26 cellular contexts compared by ENCODE assay signal in genomic region chr1:22489278-22489677, GRCh38.
"Had no signal": no experiment of that assay in that cellular context is flagged by ENCODE, and none has a peak within 500 bp of the region (broad histone marks: within the 10 kb centered on the region; RNA-seq: fewer than 3 reads in every experiment).

No MANE protein-coding gene starts in this region.

- H3K4me3 Mint-ChIP-seq: activated CD4-positive, alpha-beta T cell treated with anti-CD3 and anti-CD28 coated beads for 36 hours; activated CD4-positive, alpha-beta T cell treated with anti-CD3 and anti-CD28 coated beads, Interleukin-2, amount 10 ng/mL, durations not matched to agents 7 days and 5 days; activated CD8-positive, alpha-beta T cell treated with anti-CD3 and anti-CD28 coated beads, Interleukin-2, amount 10 ng/mL, durations not matched to agents 7 days and 5 days; activated naive CD4-positive, alpha-beta T cell treated with anti-CD3 and anti-CD28 coated beads for 36 hours; activated T-cell treated with anti-CD3 and anti-CD28 coated beads, Interleukin-2, amount 50 U/mL, for 24 hours; brain; T-helper 1 cell treated with Interleukin-12 subunit alpha and Interleukin-12 subunit beta and Interleukin-4 antibody, amounts not matched to agents 30 μg/mL and 1 μg/mL, for 36 hours; T-helper 2 cell treated with Interferon-gamma antibody and Interleukin-4, amounts not matched to agents 5 μg/mL and 100 μg/mL, for 36 hours had no signal

- ATAC-seq: activated CD4-positive, alpha-beta T cell treated with anti-CD3 and anti-CD28 coated beads for 36 hours; activated CD4-positive, CD25-positive, alpha-beta regulatory T cell treated with anti-CD3 and anti-CD28 coated beads, Interleukin-2, amount 50 U/mL, for 24 hours; activated CD8-positive, alpha-beta T cell treated with anti-CD3 and anti-CD28 coated beads, Interleukin-2, amount 10 ng/mL, durations not matched to agents 7 days and 5 days; activated naive CD4-positive, alpha-beta T cell treated with anti-CD3 and anti-CD28 coated beads, Interleukin-2, amount 50 U/mL, for 72 hours had no signal

- H3K4me1 Mint-ChIP-seq: brain had no signal

- H3K4me3 ChIP-seq: adrenal gland, MG63, Peyer's patch, SJSA1 had no signal

- H3K27me3 Mint-ChIP-seq: activated CD4-positive, alpha-beta T cell treated with anti-CD3 and anti-CD28 coated beads for 36 hours; activated CD4-positive, alpha-beta T cell treated with anti-CD3 and anti-CD28 coated beads, Interleukin-2, amount 10 ng/mL, durations not matched to agents 7 days and 5 days; activated T-cell treated with anti-CD3 and anti-CD28 coated beads, Interleukin-2, amount 50 U/mL, for 24 hours had no signal

- H3K27ac ChIP-seq: Peyer's patch, SJSA1 had no signal

- H3K27me3 ChIP-seq: adrenal gland, MG63, Peyer's patch, SJSA1 had no signal

- H3K4me1 ChIP-seq: Peyer's patch, SJSA1 had no signal

- H3K9me3 ChIP-seq: adrenal gland, MG63, Peyer's patch had no signal

- H3K27ac Mint-ChIP-seq: activated CD4-positive, alpha-beta T cell treated with anti-CD3 and anti-CD28 coated beads for 36 hours; activated CD4-positive, alpha-beta T cell treated with anti-CD3 and anti-CD28 coated beads, Interleukin-2, amount 10 ng/mL, durations not matched to agents 7 days and 5 days; activated CD8-positive, alpha-beta T cell treated with anti-CD3 and anti-CD28 coated beads, Interleukin-2, amount 10 ng/mL, durations not matched to agents 7 days and 5 days; activated naive CD4-positive, alpha-beta T cell treated with anti-CD3 and anti-CD28 coated beads for 36 hours; activated naive CD4-positive, alpha-beta T cell treated with anti-CD3 and anti-CD28 coated beads, Interleukin-2, amount 50 U/mL, for 72 hours; activated T-cell treated with anti-CD3 and anti-CD28 coated beads, Interleukin-2, amount 50 U/mL, for 24 hours; brain; T-helper 1 cell treated with Interleukin-12 subunit alpha and Interleukin-12 subunit beta and Interleukin-4 antibody, amounts not matched to agents 30 μg/mL and 1 μg/mL, for 36 hours; T-helper 2 cell treated with Interferon-gamma antibody and Interleukin-4, amounts not matched to agents 5 μg/mL and 100 μg/mL, for 36 hours had no signal

- DNase-seq: activated CD4-positive, alpha-beta T cell treated with anti-CD3 and anti-CD28 coated beads for 36 hours; activated CD4-positive, alpha-beta T cell treated with anti-CD3 and anti-CD28 coated beads, Interleukin-2, amount 10 ng/mL, durations not matched to agents 7 days and 5 days; activated CD4-positive, alpha-beta T cell treated with anti-CD3 and anti-CD28 coated beads, Interleukin-2, amount 50 U/mL, for 48 hours; activated CD8-positive, alpha-beta T cell treated with anti-CD3 and anti-CD28 coated beads, Interleukin-2, amount 10 ng/mL, durations not matched to agents 7 days and 5 days; activated gamma-delta T cell treated with Interleukin-2 at 50 U/mL for 16 hours; activated naive CD4-positive, alpha-beta T cell treated with anti-CD3 and anti-CD28 coated beads for 36 hours; activated T-cell treated with anti-CD3 and anti-CD28 coated beads, Interleukin-2, amount 50 U/mL, for 24 hours; adrenal gland; central memory CD4-positive, alpha-beta T cell; MG63; NCI-H1092; NCI-H1436 treated with DMSO at 0.1 percent for 48 hours; NCI-H1694 treated with DMSO at 0.1 percent for 48 hours; NCI-H2029; NCI-H345; NCI-H524 treated with DMSO at 0.1 percent for 48 hours; Peyer's patch; RPMI8226; SHP77 treated with DMSO at 0.1 percent for 48 hours; SK-N-SH had no signal
